Comparison of ENCODE assay signal across 9 cellular contexts in the genomic region with DNA sequence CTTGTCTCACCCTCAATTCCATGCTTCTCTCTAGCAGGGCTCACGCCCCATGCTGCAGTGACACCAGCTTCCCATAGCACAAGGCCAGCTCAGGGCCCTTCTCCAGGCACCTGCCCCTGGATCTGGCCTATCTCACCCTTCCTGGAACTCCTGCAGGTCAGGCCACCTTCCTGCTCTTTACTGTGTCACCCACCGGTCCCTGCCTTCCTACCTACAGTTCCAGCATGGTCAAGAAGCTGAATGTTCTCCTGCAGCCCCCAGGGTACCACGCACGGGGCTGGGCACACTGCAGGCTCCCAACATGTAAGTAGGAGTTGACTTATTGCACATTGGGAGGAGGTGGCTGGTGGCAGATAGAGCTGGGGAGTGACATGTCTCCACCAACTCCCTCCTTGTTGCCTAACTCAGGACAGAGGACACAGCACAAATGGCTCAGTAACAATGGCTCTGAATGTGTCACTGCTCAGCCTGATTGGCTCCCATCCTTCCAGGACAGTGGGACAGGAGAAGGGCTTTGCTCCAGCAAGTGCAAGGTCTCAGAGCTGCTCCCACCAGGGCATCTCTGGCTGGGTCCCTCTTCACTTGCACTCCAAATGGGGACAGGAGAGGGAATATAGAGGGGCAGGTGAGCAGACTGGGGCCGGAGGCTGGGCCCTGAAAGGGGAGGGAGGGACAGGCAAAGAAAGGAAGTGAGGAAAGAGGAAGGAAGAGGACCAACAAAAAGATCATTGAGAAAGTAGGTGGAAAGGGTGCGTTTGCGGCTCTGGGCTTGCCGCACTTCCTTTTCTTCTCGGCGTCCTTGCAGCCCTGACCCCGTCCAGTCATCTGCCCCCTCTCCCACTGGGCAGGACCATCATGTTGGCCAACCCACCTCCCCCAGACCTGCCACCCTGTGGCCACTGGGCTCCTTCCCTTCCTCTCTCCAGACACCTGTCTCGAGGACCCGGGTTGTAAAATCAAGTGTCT. TPM values are rescaled to one million over a fixed set of nuclear protein-coding genes. Genes with fewer than 3 reads are reported as not detected.
DNase-seq lines count a peak whose midpoint lies in the region; ATAC-seq and TF ChIP-seq lines count a peak whose summit lies in the region.
"Had no signal": no experiment of that assay in that cellular context is flagged by ENCODE, and none has a peak within 500 bp of the region (broad histone marks: within the 10 kb centered on the region; RNA-seq: fewer than 3 reads in every experiment).

No MANE protein-coding gene starts in this region.

- no peaks in the 10 kb centered on the region for H3K9me3 ChIP-seq in BLaER1 treated with 17β-estradiol and CSF1 and Interleukin-3, amounts not matched to agents 10 nM and 100 nM (replicated peaks in 1 of 11)
- H3K9me3 ChIP-seq in Loucy (ENCODE audit: insufficient read depth, low read depth, low read length), result no peaks in the 10 kb centered on the region
- no peaks in the 10 kb centered on the region for H3K9me3 ChIP-seq in lung (ENCODE audit: control insufficient read depth in 2 of 2, insufficient read depth in 1 of 2, low read length in 1 of 2)
- H3K9me3 ChIP-seq: tibial artery had no signal

- peak overlapping the region; percentile 94 to 99 (median 97) for H3K4me2 ChIP-seq in BLaER1 treated with 17β-estradiol and CSF1 and Interleukin-3, amounts not matched to agents 10 nM and 100 nM
- H3K4me2 ChIP-seq in Loucy (ENCODE audit: low read depth, low read length, poor library complexity, severe bottlenecking), result peak overlapping the region; percentile 85

- H2AFZ ChIP-seq in Loucy (ENCODE audit: low read length), result no peak overlapping the region

- no peak for DNase-seq in activated naive CD8-positive, alpha-beta T cell treated with anti-CD3 and anti-CD28 coated beads, Interleukin-2, amount 50 U/mL, for 24 hours
- DNase-seq in lung (ENCODE audit: low spot score) (no peak), foreskin keratinocyte (no peak)
- no peak for DNase-seq in NK-92 treated with Interleukin-12 subunit alpha and Interleukin-12 subunit beta, amount 100 ng/mL, for 24 hours (lab: John Stamatoyannopoulos, UW)

- H4K20me1 ChIP-seq in BLaER1 treated with 17β-estradiol and CSF1 and Interleukin-3, amounts not matched to agents 10 nM and 100 nM, result peaks cover 39 to 97% (median 60%) of the 10 kb centered on the region in 11 experiments
- H4K20me1 ChIP-seq in Loucy (ENCODE audit: insufficient read depth, low read length, poor library complexity, severe bottlenecking), result peaks cover 81% of the 10 kb centered on the region

- H3K27ac ChIP-seq in BLaER1 treated with 17β-estradiol and CSF1 and Interleukin-3, amounts not matched to agents 10 nM and 100 nM, result peak overlapping the region; percentile 54 to 90 (median 84)
- H3K27ac ChIP-seq in lung (ENCODE audit: low read depth in 1 of 2, low read length in 1 of 2) (peak overlapping the region; percentile 33 to 39), foreskin keratinocyte (no peak overlapping the region)

- peaks cover 100% of the 10 kb centered on the region for H3K79me2 ChIP-seq in Loucy (ENCODE audit: insufficient read depth, low read length)

- H3K27me3 ChIP-seq in BLaER1 treated with 17β-estradiol and CSF1 and Interleukin-3, amounts not matched to agents 10 nM and 100 nM, result no peaks in the 10 kb centered on the region
- H3K27me3 ChIP-seq in Loucy (ENCODE audit: insufficient read depth, low read length, poor library complexity, severe bottlenecking) (no peaks in the 10 kb centered on the region), lung (ENCODE audit: control insufficient read depth, insufficient read depth) (no peaks in the 10 kb centered on the region), foreskin keratinocyte (no peaks in the 10 kb centered on the region)
- H3K27me3 ChIP-seq: tibial artery had no signal

- peak overlapping the region; percentile 53 for H3K4me3 Mint-ChIP-seq in activated naive CD8-positive, alpha-beta T cell treated with anti-CD3 and anti-CD28 coated beads, Interleukin-2, amount 50 U/mL, for 24 hours

- TF ChIP-seq CTCF in Loucy (conservative IDR thresholded peaks at IDR 0.05; ENCODE audit: low read length) (no peak), lung (IDR thresholded peaks at IDR 0.05; ENCODE audit: control extremely low read depth, extremely low read depth) (no peak), foreskin keratinocyte (conservative IDR thresholded peaks at IDR 0.05) (no peak)

- H3K27me3 Mint-ChIP-seq in activated naive CD8-positive, alpha-beta T cell treated with anti-CD3 and anti-CD28 coated beads, Interleukin-2, amount 50 U/mL, for 24 hours, result no peaks in the 10 kb centered on the region

- peaks cover 0 to 41% (median 14%) of the 10 kb centered on the region in 11 experiments; a peak in 13 of 22 replicates for H3K36me3 ChIP-seq in BLaER1 treated with 17β-estradiol and CSF1 and Interleukin-3, amounts not matched to agents 10 nM and 100 nM
- H3K36me3 ChIP-seq in Loucy (ENCODE audit: insufficient read depth, low read length) (no peaks in the 10 kb centered on the region; the same call in 1 of the 2 replicates), lung (ENCODE audit: control insufficient read depth in 2 of 2, insufficient read depth in 2 of 2, low read length in 2 of 2) (peaks cover 0 to 7% of the 10 kb centered on the region in 2 donors)
- H3K36me3 ChIP-seq: tibial artery had no signal

- H3K9me2 ChIP-seq in Loucy (replicated peaks; ENCODE audit: low read depth, low read length), result no peaks in the 10 kb centered on the region

- H3K36me3 Mint-ChIP-seq in activated naive CD8-positive, alpha-beta T cell treated with anti-CD3 and anti-CD28 coated beads, Interleukin-2, amount 50 U/mL, for 24 hours (ENCODE audit: low read depth), result peaks cover 19% of the 10 kb centered on the region

- peak overlapping the region; percentile 34 to 82 (median 73); a peak in 21 of 22 replicates for H3K9ac ChIP-seq in BLaER1 treated with 17β-estradiol and CSF1 and Interleukin-3, amounts not matched to agents 10 nM and 100 nM
- peak overlapping the region; percentile 23 for H3K9ac ChIP-seq in Loucy (ENCODE audit: low read depth, low read length, poor library complexity, severe bottlenecking)

- WGBS in lung, 2 donors, result 36 to 60% methylated on average over 12 to 13 of the region's 13 CpGs

- no peaks in the 10 kb centered on the region for H3F3A ChIP-seq in Loucy (ENCODE audit: low read depth)

- peaks cover 100% of the 10 kb centered on the region in 10 experiments for H3K4me1 ChIP-seq in BLaER1 treated with 17β-estradiol and CSF1 and Interleukin-3, amounts not matched to agents 10 nM and 100 nM
- peaks cover 82% of the 10 kb centered on the region for H3K4me1 ChIP-seq in Loucy (ENCODE audit: insufficient read depth, low read length, poor library complexity, severe bottlenecking)
- H3K4me1 ChIP-seq in lung (ENCODE audit: control insufficient read depth in 2 of 2, insufficient read depth in 2 of 2, low read length in 2 of 2), result peaks cover 66 to 80% of the 10 kb centered on the region in 2 donors
- H3K4me1 ChIP-seq in foreskin keratinocyte, result peaks cover 45% of the 10 kb centered on the region

- no peaks in the 10 kb centered on the region for H3K9me3 Mint-ChIP-seq in activated naive CD8-positive, alpha-beta T cell treated with anti-CD3 and anti-CD28 coated beads, Interleukin-2, amount 50 U/mL, for 24 hours

- peak overlapping the region in 8 of 10 experiments; percentile 2 to 66 (median 42); a peak in 13 of 20 replicates for H3K4me3 ChIP-seq in BLaER1 treated with 17β-estradiol and CSF1 and Interleukin-3, amounts not matched to agents 10 nM and 100 nM
- H3K4me3 ChIP-seq in Loucy (ENCODE audit: low read length, poor library complexity, severe bottlenecking) (no peak overlapping the region), lung (no peak overlapping the region)
- H3K4me3 ChIP-seq: tibial artery had no signal

- H3K27ac Mint-ChIP-seq in activated naive CD8-positive, alpha-beta T cell treated with anti-CD3 and anti-CD28 coated beads, Interleukin-2, amount 50 U/mL, for 24 hours, result peak overlapping the region; percentile 69

- peaks cover 96% of the 10 kb centered on the region for H3K4me1 Mint-ChIP-seq in activated naive CD8-positive, alpha-beta T cell treated with anti-CD3 and anti-CD28 coated beads, Interleukin-2, amount 50 U/mL, for 24 hours

- ATAC-seq in activated naive CD8-positive, alpha-beta T cell treated with anti-CD3 and anti-CD28 coated beads, Interleukin-2, amount 50 U/mL, for 24 hours, result no peak
- peak; percentile 7 for ATAC-seq in lung (ENCODE audit: insufficient read depth, low FRiP score)
- no peak for ATAC-seq in GM21367 (IDR thresholded peaks at IDR 0.05; ENCODE audit: unreplicated experiment)
- no peak for ATAC-seq in GM18520 (IDR thresholded peaks at IDR 0.05; ENCODE audit: unreplicated experiment)
- ATAC-seq in foreskin keratinocyte, result no peak

RNA-seq across cellular contexts. Expression of gene ITPRIP, which starts 14.3 kb away (rescaled TPM):
- total RNA-seq in lung (10 to 100 TPM; 23.8 to 36.0 TPM), foreskin keratinocyte (12.3 and 12.4 TPM in 2 replicates)
- polyA plus RNA-seq in lung (10 to 100 TPM; 21.7 to 44.7 TPM), foreskin keratinocyte (11.2 and 11.3 TPM in 2 replicates)

RNA-seq across cellular contexts. Expression of gene CFAP58, which starts 29.6 kb away (rescaled TPM):
- total RNA-seq in lung (1 to 10 TPM; 5.0 to 5.4 TPM), foreskin keratinocyte (0.17 and 0.74 TPM in 2 replicates)
- polyA plus RNA-seq in lung (1 to 10 TPM; 1.4 to 2.2 TPM), foreskin keratinocyte (0.25 and 0.48 TPM in 2 replicates)

RNA-seq across cellular contexts. Expression of gene GSTO2, which starts 55.0 kb away (rescaled TPM):
- total RNA-seq in lung (10 to 100 TPM; 10.6 to 13.5 TPM), foreskin keratinocyte (45.0 and 55.8 TPM in 2 replicates)
- polyA plus RNA-seq in lung (10 to 100 TPM in 1 of 2 donors, 1 to 10 TPM in 1; 6.6 to 25.9 TPM), foreskin keratinocyte (55.4 and 65.9 TPM in 2 replicates)

Comparison
In these comparisons a context has a peak if more than half of its experiments do, and no peak if none do; other contexts are left out.
1. H3K4me3 ChIP-seq: peak in BLaER1 treated with 17β-estradiol and CSF1 and Interleukin-3, amounts not matched to agents 10 nM and 100 nM (8 of 10); none in Loucy (single experiment) and lung (single experiment).